ENCODE assay signal across 8 cellular contexts in genomic region chr7:49386792-49387191, GRCh38.
"Had no signal": no experiment of that assay in that cellular context is flagged by ENCODE, and none has a peak within 500 bp of the region (broad histone marks: within the 10 kb centered on the region; RNA-seq: fewer than 3 reads in every experiment).

No MANE protein-coding gene starts in this region.

- H3K27ac ChIP-seq: HL-60 had no signal

- H3K36me3 ChIP-seq: HAP-1 had no signal

- H3K4me3 ChIP-seq: GM23338, HAP-1 had no signal

- ATAC-seq: GM23338, HCT116 had no signal

- H2AFZ ChIP-seq: GM23338 had no signal

- H3K4me2 ChIP-seq: GM23338 had no signal

- DNase-seq: H7, HFFc6, Kasumi-1, KG1 had no signal

- H3K9me3 ChIP-seq: HAP-1 had no signal
